ENCODE assay signal across 14 cellular contexts in the genomic region with DNA sequence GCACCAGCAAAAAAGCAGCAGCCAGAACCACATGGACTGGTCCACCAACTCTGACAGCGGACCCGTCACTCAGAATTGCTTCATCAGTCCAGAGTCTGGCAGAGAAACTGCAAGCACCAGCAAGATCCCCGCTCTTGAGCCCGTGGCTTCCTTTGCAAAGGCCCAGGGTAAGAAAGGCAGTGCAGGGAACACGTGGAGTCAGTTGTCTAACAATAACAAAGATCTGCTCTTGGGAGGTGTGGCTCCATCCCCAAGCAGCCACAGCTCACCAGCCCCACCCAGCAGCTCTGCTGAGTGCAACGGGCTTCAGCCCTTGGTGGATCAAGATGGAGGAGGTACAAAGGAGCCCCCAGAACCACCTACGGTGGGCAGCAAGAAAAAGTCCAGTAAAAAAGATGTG.
DNase-seq lines count a peak whose midpoint lies in the region; ATAC-seq and TF ChIP-seq lines count a peak whose summit lies in the region.
"Had no signal": no experiment of that assay in that cellular context is flagged by ENCODE, and none has a peak within 500 bp of the region (broad histone marks: within the 10 kb centered on the region; RNA-seq: fewer than 3 reads in every experiment).

No MANE protein-coding gene starts in this region.

- TF ChIP-seq CTCF in endothelial cell (IDR thresholded peaks at IDR 0.05; ENCODE audit: unreplicated experiment) = no peak

- H3K27me3 Mint-ChIP-seq in endothelial cell (ENCODE audit: unreplicated experiment) = peaks cover 19% of the 10 kb centered on the region
- H3K27me3 Mint-ChIP-seq in stimulated activated memory B cell treated with anti-CD40 and anti-IgM and Interleukin-4, amounts not matched to agents 10 μg/mL and 1 μg/mL and 100 μg/mL, for 72 hours = no peaks in the 10 kb centered on the region
- H3K27me3 Mint-ChIP-seq in activated CD4-positive, alpha-beta T cell treated with anti-CD3 and anti-CD28 coated beads for 36 hours = no peaks in the 10 kb centered on the region
- H3K27me3 Mint-ChIP-seq in T-cell = no peaks in the 10 kb centered on the region
- H3K27me3 Mint-ChIP-seq: B cell; CD4-positive, CD25-positive, alpha-beta regulatory T cell had no signal

- POLR2A ChIA-PET in activated CD4-positive, alpha-beta T cell treated with anti-CD3 and anti-CD28 coated beads for 36 hours (lab: Charles Lee) = no interaction called here
- POLR2A ChIA-PET in T-cell (lab: Charles Lee) = no interaction called here

- intact Hi-C loops in cardiac septum (cut with DNase I) = no loop called here
- intact Hi-C loops in activated CD4-positive, alpha-beta T cell treated with anti-CD3 and anti-CD28 coated beads for 36 hours (cut with DNase I, micrococcal nuclease) = no loop called here

- DNase-seq in endothelial cell (ENCODE audit: low spot score) = no peak
- DNase-seq in left lobe of liver (ENCODE audit: low spot score) = no peak
- DNase-seq in cardiac septum (ENCODE audit: low spot score) = no peak
- no peak for DNase-seq in activated CD4-positive, alpha-beta T cell treated with anti-CD3 and anti-CD28 coated beads for 36 hours
- no peak for DNase-seq in T-cell
- DNase-seq: Caco-2; CD4-positive, CD25-positive, alpha-beta regulatory T cell; CD8-positive, alpha-beta T cell; DMS153; DND-41; GOT3; HFFc6 had no signal

- H3K27ac Mint-ChIP-seq in endothelial cell (ENCODE audit: unreplicated experiment) = no peak overlapping the region
- H3K27ac Mint-ChIP-seq in stimulated activated memory B cell treated with anti-CD40 and anti-IgM and Interleukin-4, amounts not matched to agents 10 μg/mL and 1 μg/mL and 100 μg/mL, for 72 hours = peak overlapping the region; percentile 55
- no peak overlapping the region for H3K27ac Mint-ChIP-seq in activated CD4-positive, alpha-beta T cell treated with anti-CD3 and anti-CD28 coated beads for 36 hours
- no peak overlapping the region for H3K27ac Mint-ChIP-seq in T-cell
- H3K27ac Mint-ChIP-seq: B cell; CD4-positive, CD25-positive, alpha-beta regulatory T cell; CD8-positive, alpha-beta T cell; HFFc6 had no signal

- ATAC-seq in left lobe of liver (peak; percentile 28), T-cell (replicated peaks in 1 of 4) (no peak)
- ATAC-seq in stimulated activated memory B cell treated with anti-CD40 and anti-IgM and Interleukin-4, amounts not matched to agents 10 μg/mL and 1 μg/mL and 100 μg/mL, for 72 hours = no peak
- ATAC-seq in activated CD4-positive, alpha-beta T cell treated with anti-CD3 and anti-CD28 coated beads for 36 hours = no peak
- ATAC-seq: CD8-positive, alpha-beta T cell had no signal

- peak overlapping the region; percentile 22 for H3K4me3 Mint-ChIP-seq in endothelial cell (ENCODE audit: unreplicated experiment)
- no peak overlapping the region for H3K4me3 Mint-ChIP-seq in stimulated activated memory B cell treated with anti-CD40 and anti-IgM and Interleukin-4, amounts not matched to agents 10 μg/mL and 1 μg/mL and 100 μg/mL, for 72 hours
- no peak overlapping the region for H3K4me3 Mint-ChIP-seq in activated CD4-positive, alpha-beta T cell treated with anti-CD3 and anti-CD28 coated beads for 36 hours
- H3K4me3 Mint-ChIP-seq in T-cell = no peak overlapping the region
- H3K4me3 Mint-ChIP-seq: B cell; CD4-positive, CD25-positive, alpha-beta regulatory T cell; CD8-positive, alpha-beta T cell; HFFc6 had no signal

- peaks cover 59% of the 10 kb centered on the region for H3K36me3 Mint-ChIP-seq in endothelial cell (ENCODE audit: low read depth, unreplicated experiment)
- H3K36me3 Mint-ChIP-seq in stimulated activated memory B cell treated with anti-CD40 and anti-IgM and Interleukin-4, amounts not matched to agents 10 μg/mL and 1 μg/mL and 100 μg/mL, for 72 hours = peaks cover 61% of the 10 kb centered on the region
- H3K36me3 Mint-ChIP-seq in activated CD4-positive, alpha-beta T cell treated with anti-CD3 and anti-CD28 coated beads for 36 hours (ENCODE audit: low read depth) = no peaks in the 10 kb centered on the region
- H3K36me3 Mint-ChIP-seq in T-cell = no peaks in the 10 kb centered on the region
- H3K36me3 Mint-ChIP-seq: CD4-positive, CD25-positive, alpha-beta regulatory T cell; CD8-positive, alpha-beta T cell had no signal

- H3K9me3 Mint-ChIP-seq in endothelial cell (ENCODE audit: unreplicated experiment) (no peaks in the 10 kb centered on the region), T-cell (no peaks in the 10 kb centered on the region)
- H3K9me3 Mint-ChIP-seq in stimulated activated memory B cell treated with anti-CD40 and anti-IgM and Interleukin-4, amounts not matched to agents 10 μg/mL and 1 μg/mL and 100 μg/mL, for 72 hours = no peaks in the 10 kb centered on the region
- H3K9me3 Mint-ChIP-seq in activated CD4-positive, alpha-beta T cell treated with anti-CD3 and anti-CD28 coated beads for 36 hours (ENCODE audit: low read depth) = no peaks in the 10 kb centered on the region
- H3K9me3 Mint-ChIP-seq: CD8-positive, alpha-beta T cell had no signal

- H3K4me1 Mint-ChIP-seq in endothelial cell (ENCODE audit: unreplicated experiment) (peaks cover 40% of the 10 kb centered on the region), T-cell (no peaks in the 10 kb centered on the region)
- peaks cover 26% of the 10 kb centered on the region for H3K4me1 Mint-ChIP-seq in stimulated activated memory B cell treated with anti-CD40 and anti-IgM and Interleukin-4, amounts not matched to agents 10 μg/mL and 1 μg/mL and 100 μg/mL, for 72 hours
- no peaks in the 10 kb centered on the region for H3K4me1 Mint-ChIP-seq in activated CD4-positive, alpha-beta T cell treated with anti-CD3 and anti-CD28 coated beads for 36 hours
- H3K4me1 Mint-ChIP-seq: CD4-positive, CD25-positive, alpha-beta regulatory T cell had no signal

- CTCF ChIA-PET in activated CD4-positive, alpha-beta T cell treated with anti-CD3 and anti-CD28 coated beads for 36 hours (lab: Charles Lee) = no interaction called here
- CTCF ChIA-PET in T-cell (lab: Charles Lee) = no interaction called here
